Comparison of ENCODE assay signal across 1 cellular context in the genomic region with DNA sequence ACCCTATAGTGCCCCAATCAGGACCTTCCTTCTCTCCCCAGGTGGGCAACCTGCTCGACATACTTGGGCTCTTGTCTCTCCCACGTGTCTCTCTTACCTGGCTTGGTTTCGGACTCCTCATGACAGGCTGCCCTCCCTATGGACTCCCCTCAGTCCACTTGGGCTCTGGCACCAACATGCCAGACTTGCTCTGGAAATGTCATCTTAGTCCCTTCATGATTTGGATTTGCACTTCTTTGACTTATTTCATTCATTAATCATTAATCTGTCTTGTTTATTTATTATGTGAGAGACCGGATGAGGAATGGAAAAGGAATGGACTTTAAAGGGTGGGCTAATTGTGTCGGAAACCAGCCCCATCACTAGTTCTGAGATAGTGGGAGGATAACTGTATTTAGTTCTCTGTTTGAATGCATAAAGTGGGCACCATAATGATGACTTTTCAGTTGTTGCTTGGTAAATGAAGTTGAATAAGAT.
TF ChIP-seq lines count a peak whose summit lies in the region.

No MANE protein-coding gene starts in this region.

TF ChIP-seq in WTC11, 78 proteins besides CTCF, POLR2A, EP300 and RAD21 (continued from another document):
- TF ChIP-seq, protein P1, sequence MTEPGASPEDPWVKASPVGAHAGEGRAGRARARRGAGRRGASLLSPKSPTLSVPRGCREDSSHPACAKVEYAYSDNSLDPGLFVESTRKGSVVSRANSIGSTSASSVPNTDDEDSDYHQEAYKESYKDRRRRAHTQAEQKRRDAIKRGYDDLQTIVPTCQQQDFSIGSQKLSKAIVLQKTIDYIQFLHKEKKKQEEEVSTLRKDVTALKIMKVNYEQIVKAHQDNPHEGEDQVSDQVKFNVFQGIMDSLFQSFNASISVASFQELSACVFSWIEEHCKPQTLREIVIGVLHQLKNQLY (CRISPR knock-in tag; IDR thresholded peaks at IDR 0.05) = no peak
- TF ChIP-seq, protein P2, sequence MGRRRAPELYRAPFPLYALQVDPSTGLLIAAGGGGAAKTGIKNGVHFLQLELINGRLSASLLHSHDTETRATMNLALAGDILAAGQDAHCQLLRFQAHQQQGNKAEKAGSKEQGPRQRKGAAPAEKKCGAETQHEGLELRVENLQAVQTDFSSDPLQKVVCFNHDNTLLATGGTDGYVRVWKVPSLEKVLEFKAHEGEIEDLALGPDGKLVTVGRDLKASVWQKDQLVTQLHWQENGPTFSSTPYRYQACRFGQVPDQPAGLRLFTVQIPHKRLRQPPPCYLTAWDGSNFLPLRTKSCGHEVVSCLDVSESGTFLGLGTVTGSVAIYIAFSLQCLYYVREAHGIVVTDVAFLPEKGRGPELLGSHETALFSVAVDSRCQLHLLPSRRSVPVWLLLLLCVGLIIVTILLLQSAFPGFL (CRISPR knock-in tag; IDR thresholded peaks at IDR 0.05; ENCODE audit: borderline replicate concordance) = no peak
- TF ChIP-seq, protein P3, sequence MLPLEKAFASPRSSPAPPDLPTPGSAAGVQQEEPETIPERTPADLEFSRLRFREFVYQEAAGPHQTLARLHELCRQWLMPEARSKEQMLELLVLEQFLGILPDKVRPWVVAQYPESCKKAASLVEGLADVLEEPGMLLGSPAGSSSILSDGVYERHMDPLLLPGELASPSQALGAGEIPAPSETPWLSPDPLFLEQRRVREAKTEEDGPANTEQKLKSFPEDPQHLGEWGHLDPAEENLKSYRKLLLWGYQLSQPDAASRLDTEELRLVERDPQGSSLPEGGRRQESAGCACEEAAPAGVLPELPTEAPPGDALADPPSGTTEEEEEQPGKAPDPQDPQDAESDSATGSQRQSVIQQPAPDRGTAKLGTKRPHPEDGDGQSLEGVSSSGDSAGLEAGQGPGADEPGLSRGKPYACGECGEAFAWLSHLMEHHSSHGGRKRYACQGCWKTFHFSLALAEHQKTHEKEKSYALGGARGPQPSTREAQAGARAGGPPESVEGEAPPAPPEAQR (CRISPR knock-in tag; IDR thresholded peaks at IDR 0.05) = no peak
- TF ChIP-seq, protein P4, sequence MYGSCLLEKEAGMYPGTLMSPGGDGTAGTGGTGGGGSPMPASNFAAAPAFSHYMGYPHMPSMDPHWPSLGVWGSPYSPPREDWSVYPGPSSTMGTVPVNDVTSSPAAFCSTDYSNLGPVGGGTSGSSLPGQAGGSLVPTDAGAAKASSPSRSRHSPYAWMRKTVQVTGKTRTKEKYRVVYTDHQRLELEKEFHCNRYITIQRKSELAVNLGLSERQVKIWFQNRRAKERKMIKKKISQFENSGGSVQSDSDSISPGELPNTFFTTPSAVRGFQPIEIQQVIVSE (CRISPR knock-in tag; IDR thresholded peaks at IDR 0.05; ENCODE audit: borderline replicate concordance) = no peak
- TF ChIP-seq ZNF416 (CRISPR knock-in tag; IDR thresholded peaks at IDR 0.05) (no peak), NR3C1 (CRISPR knock-in tag; conservative IDR thresholded peaks at IDR 0.05; ENCODE audit: low read depth) (no peak), KAT7 (CRISPR knock-in tag; IDR thresholded peaks at IDR 0.05; ENCODE audit: borderline replicate concordance) (no peak), SMAD3 (CRISPR knock-in tag; IDR thresholded peaks at IDR 0.05; ENCODE audit: borderline replicate concordance) (no peak), FOXJ3 (CRISPR knock-in tag; IDR thresholded peaks at IDR 0.05; ENCODE audit: borderline replicate concordance) (no peak)
- TF ChIP-seq, protein P5, sequence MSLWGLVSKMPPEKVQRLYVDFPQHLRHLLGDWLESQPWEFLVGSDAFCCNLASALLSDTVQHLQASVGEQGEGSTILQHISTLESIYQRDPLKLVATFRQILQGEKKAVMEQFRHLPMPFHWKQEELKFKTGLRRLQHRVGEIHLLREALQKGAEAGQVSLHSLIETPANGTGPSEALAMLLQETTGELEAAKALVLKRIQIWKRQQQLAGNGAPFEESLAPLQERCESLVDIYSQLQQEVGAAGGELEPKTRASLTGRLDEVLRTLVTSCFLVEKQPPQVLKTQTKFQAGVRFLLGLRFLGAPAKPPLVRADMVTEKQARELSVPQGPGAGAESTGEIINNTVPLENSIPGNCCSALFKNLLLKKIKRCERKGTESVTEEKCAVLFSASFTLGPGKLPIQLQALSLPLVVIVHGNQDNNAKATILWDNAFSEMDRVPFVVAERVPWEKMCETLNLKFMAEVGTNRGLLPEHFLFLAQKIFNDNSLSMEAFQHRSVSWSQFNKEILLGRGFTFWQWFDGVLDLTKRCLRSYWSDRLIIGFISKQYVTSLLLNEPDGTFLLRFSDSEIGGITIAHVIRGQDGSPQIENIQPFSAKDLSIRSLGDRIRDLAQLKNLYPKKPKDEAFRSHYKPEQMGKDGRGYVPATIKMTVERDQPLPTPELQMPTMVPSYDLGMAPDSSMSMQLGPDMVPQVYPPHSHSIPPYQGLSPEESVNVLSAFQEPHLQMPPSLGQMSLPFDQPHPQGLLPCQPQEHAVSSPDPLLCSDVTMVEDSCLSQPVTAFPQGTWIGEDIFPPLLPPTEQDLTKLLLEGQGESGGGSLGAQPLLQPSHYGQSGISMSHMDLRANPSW (CRISPR knock-in tag; conservative IDR thresholded peaks at IDR 0.05; ENCODE audit: low read depth) = no peak
